In genomic region chr1:160558679-160559078, GRCh38 we compare ENCODE assay signal across 19 cellular contexts. TPM values are rescaled to one million over a fixed set of nuclear protein-coding genes. Genes with fewer than 3 reads are reported as not detected.
A peak's percentile ranks its signal among the peaks of the same experiment; 100 is the strongest.
DNase-seq lines count a peak whose midpoint lies in the region; ATAC-seq and TF ChIP-seq lines count a peak whose summit lies in the region.
"Had no signal": no experiment of that assay in that cellular context is flagged by ENCODE, and none has a peak within 500 bp of the region (broad histone marks: within the 10 kb centered on the region; RNA-seq: fewer than 3 reads in every experiment).

No MANE protein-coding gene starts in this region.

- peaks cover 0 to 47% (median 32%) of the 10 kb centered on the region in 6 donors for H3K4me1 ChIP-seq in spleen

- 49 to 66% (median 62%) methylated on average over 2 of the region's 2 CpGs for WGBS in spleen, 5 donors

- peak overlapping the region; percentile 48 for H3K27ac ChIP-seq in KOPT-K1 (ENCODE audit: low read depth, low read length, poor library complexity, severe bottlenecking)
- peak overlapping the region in 7 of 8 donors; percentile 10 to 77 (median 54) for H3K27ac ChIP-seq in spleen

- peaks cover 17% of the 10 kb centered on the region for H3K9me3 ChIP-seq in KOPT-K1 (ENCODE audit: insufficient read depth, low read length, poor library complexity, severe bottlenecking)
- H3K9me3 ChIP-seq in spleen, result peaks cover 0 to 16% (median 10%) of the 10 kb centered on the region in 8 donors

- H3K36me3 Mint-ChIP-seq in activated CD4-positive, alpha-beta T cell treated with anti-CD3 and anti-CD28 coated beads, Interleukin-2, amount 10 ng/mL, durations not matched to agents 24 days and 14 days (ENCODE audit: low read depth), result peaks cover 52% of the 10 kb centered on the region
- H3K36me3 Mint-ChIP-seq in activated T-helper 17 cell treated with anti-CD3 and anti-CD28 coated beads, Interleukin-2, amount 50 U/mL, for 72 hours (ENCODE audit: low read depth), result peaks cover 70% of the 10 kb centered on the region
- no peaks in the 10 kb centered on the region for H3K36me3 Mint-ChIP-seq in HFFc6 (ENCODE audit: low read depth)

- TF ChIP-seq CTCF in spleen (IDR thresholded peaks at IDR 0.05 in 8 of 11, conservative IDR thresholded peaks at IDR 0.05 in 3 of 11) (no peak), HFFc6 (IDR thresholded peaks at IDR 0.05) (no peak)

- peaks cover 14% of the 10 kb centered on the region for H3K9me3 Mint-ChIP-seq in activated CD4-positive, alpha-beta T cell treated with anti-CD3 and anti-CD28 coated beads, Interleukin-2, amount 10 ng/mL, durations not matched to agents 24 days and 14 days
- H3K9me3 Mint-ChIP-seq in activated T-helper 17 cell treated with anti-CD3 and anti-CD28 coated beads, Interleukin-2, amount 50 U/mL, for 72 hours, result peaks cover 3% of the 10 kb centered on the region
- H3K9me3 Mint-ChIP-seq in HFFc6, result no peaks in the 10 kb centered on the region

- H3K36me3 ChIP-seq in KOPT-K1 (ENCODE audit: insufficient read depth, low read length) (peaks cover 14% of the 10 kb centered on the region), spleen (peaks cover 0 to 28% (median 1%) of the 10 kb centered on the region in 6 donors)

- no peak for TF ChIP-seq POLR2A in spleen (IDR thresholded peaks at IDR 0.05)

- ATAC-seq in activated T-helper 17 cell treated with anti-CD3 and anti-CD28 coated beads, Interleukin-2, amount 50 U/mL, for 72 hours (replicated peaks), result no peak
- no peak for ATAC-seq in left ventricle myocardium superior
- ATAC-seq: left colon had no signal

- peak overlapping the region; percentile 78 for H3K27ac Mint-ChIP-seq in activated CD4-positive, alpha-beta T cell treated with anti-CD3 and anti-CD28 coated beads, Interleukin-2, amount 10 ng/mL, durations not matched to agents 24 days and 14 days
- peak overlapping the region; percentile 92 for H3K27ac Mint-ChIP-seq in activated T-helper 17 cell treated with anti-CD3 and anti-CD28 coated beads, Interleukin-2, amount 50 U/mL, for 72 hours
- no peak overlapping the region for H3K27ac Mint-ChIP-seq in HFFc6

- no peaks in the 10 kb centered on the region for H3K27me3 Mint-ChIP-seq in activated CD4-positive, alpha-beta T cell treated with anti-CD3 and anti-CD28 coated beads, Interleukin-2, amount 10 ng/mL, durations not matched to agents 24 days and 14 days
- H3K27me3 Mint-ChIP-seq in activated T-helper 17 cell treated with anti-CD3 and anti-CD28 coated beads, Interleukin-2, amount 50 U/mL, for 72 hours, result no peaks in the 10 kb centered on the region
- H3K27me3 Mint-ChIP-seq in HFFc6 (ENCODE audit: insufficient read depth), result peaks cover 4% of the 10 kb centered on the region; the same call in 1 of the 2 replicates

- H3K27me3 ChIP-seq in spleen (replicated peaks in 1 of 7), result no peaks in the 10 kb centered on the region

- H3K4me3 Mint-ChIP-seq in activated CD4-positive, alpha-beta T cell treated with anti-CD3 and anti-CD28 coated beads, Interleukin-2, amount 10 ng/mL, durations not matched to agents 24 days and 14 days, result peak overlapping the region; percentile 73
- H3K4me3 Mint-ChIP-seq in activated T-helper 17 cell treated with anti-CD3 and anti-CD28 coated beads, Interleukin-2, amount 50 U/mL, for 72 hours, result peak overlapping the region; percentile 93
- H3K4me3 Mint-ChIP-seq in HFFc6, result no peak overlapping the region

- DNase-seq in activated CD4-positive, alpha-beta T cell treated with anti-CD3 and anti-CD28 coated beads, Interleukin-2, amount 10 ng/mL, durations not matched to agents 24 days and 14 days, result no peak
- DNase-seq in activated CD4-positive, alpha-beta T cell treated with anti-CD3 and anti-CD28 coated beads for 4 hours, result no peak
- no peak for DNase-seq in spleen
- DNase-seq in HFFc6, result no peak
- DNase-seq in left ventricle myocardium superior, result no peak
- no peak for DNase-seq in AML-193 (lab: John Stamatoyannopoulos, UW)
- DNase-seq: KG1; left colon; NCI-H1417 treated with DMSO at 0.1 percent for 48 hours; stimulated activated CD4-positive, alpha-beta T cell treated with anti-CD3 and anti-CD28 coated beads, Interleukin-4, amount 100 ng/mL, for 1 hour; trophoblast cell had no signal

- H3K4me3 ChIP-seq in spleen, result peak overlapping the region in 3 of 8 donors; percentile 8 to 45 (median 11)

- peaks cover 46% of the 10 kb centered on the region for H3K4me1 Mint-ChIP-seq in activated CD4-positive, alpha-beta T cell treated with anti-CD3 and anti-CD28 coated beads, Interleukin-2, amount 10 ng/mL, durations not matched to agents 24 days and 14 days
- peaks cover 53% of the 10 kb centered on the region for H3K4me1 Mint-ChIP-seq in activated T-helper 17 cell treated with anti-CD3 and anti-CD28 coated beads, Interleukin-2, amount 50 U/mL, for 72 hours
- H3K4me1 Mint-ChIP-seq in HFFc6 (ENCODE audit: low read depth), result no peaks in the 10 kb centered on the region

- intact Hi-C loops in activated CD4-positive, alpha-beta T cell treated with anti-CD3 and anti-CD28 coated beads, Interleukin-2, amount 10 ng/mL, durations not matched to agents 24 days and 14 days (cut with micrococcal nuclease), result loop anchor here (2.0 kb wide), 1 partner anchor 48 kb away; no protein-coding TSS in a partner anchor
- intact Hi-C loops in spleen (cut with DNase I; ENCODE audit: low total_unique reads) (no loop called here), left ventricle myocardium superior (cut with micrococcal nuclease) (no loop called here)

RNA-seq across cellular contexts. Expression of gene CD84, which starts 20.6 kb away (rescaled TPM):
- 17.3 and 17.7 TPM in 2 replicates for total RNA-seq in activated CD4-positive, alpha-beta T cell treated with anti-CD3 and anti-CD28 coated beads, Interleukin-2, amount 10 ng/mL, durations not matched to agents 24 days and 14 days
- 10 to 100 TPM; 15.7 to 37.3 TPM for total RNA-seq in activated T-helper 17 cell treated with anti-CD3 and anti-CD28 coated beads, Interleukin-2, amount 50 U/mL, for 72 hours
- total RNA-seq in spleen, result 10 to 100 TPM; 50.3 to 76.1 (median 62.5) TPM
- polyA plus RNA-seq in spleen, result 10 to 100 TPM in 1 of 3 donors, 1 to 10 TPM in 2; 4.7 to 10.9 (median 5.4) TPM
- total RNA-seq in HFFc6 (2021; fragmentation: NEBNext Ultra II Directional; extraction: Animal tissue kit (Norgen Biotek cat#: 25700)), result not detected
- 2.8 TPM for total RNA-seq in left ventricle myocardium superior
- total RNA-seq: A172, fibroblast of villous mesenchyme, H1, osteocyte, RPMI7951 had no signal
- polyA plus RNA-seq: H1 had no signal

RNA-seq across cellular contexts. Expression of gene SLAMF6, which starts 35.6 kb away (rescaled TPM):
- total RNA-seq in activated CD4-positive, alpha-beta T cell treated with anti-CD3 and anti-CD28 coated beads, Interleukin-2, amount 10 ng/mL, durations not matched to agents 24 days and 14 days, result 53.8 and 55.4 TPM in 2 replicates
- 10 to 100 TPM; 17.4 to 28.6 TPM for total RNA-seq in activated T-helper 17 cell treated with anti-CD3 and anti-CD28 coated beads, Interleukin-2, amount 50 U/mL, for 72 hours
- total RNA-seq in spleen (10 to 100 TPM; 21.5 to 52.4 (median 36.1) TPM), left ventricle myocardium superior (0.59 TPM)
- 10 to 100 TPM; 35.2 to 38.5 (median 37.0) TPM for polyA plus RNA-seq in spleen
- not detected for total RNA-seq in HFFc6 (2021; fragmentation: NEBNext Ultra II Directional; extraction: Animal tissue kit (Norgen Biotek cat#: 25700))
- total RNA-seq: A172, cerebellum, fibroblast of villous mesenchyme, H1, osteocyte, RPMI7951 had no signal
- polyA plus RNA-seq: H1 had no signal

Comparison
In these comparisons a context has a peak if more than half of its experiments do, and no peak if none do; other contexts are left out.
1. RNA of gene SLAMF6, which starts 35.6 kb away (total RNA-seq): 53.8 to 55.4 TPM in activated CD4-positive, alpha-beta T cell treated with anti-CD3 and anti-CD28 coated beads, Interleukin-2, amount 10 ng/mL, durations not matched to agents 24 days and 14 days, 21.5 to 52.4 TPM in spleen and 17.4 to 28.6 TPM in activated T-helper 17 cell treated with anti-CD3 and anti-CD28 coated beads, Interleukin-2, amount 50 U/mL, for 72 hours; 0.59 TPM in left ventricle myocardium superior (single experiment) and not detected in HFFc6; every median in the first group is over 10 times any median in the second.